Comparison of ENCODE assay signal across 1 cellular context in the genomic region with DNA sequence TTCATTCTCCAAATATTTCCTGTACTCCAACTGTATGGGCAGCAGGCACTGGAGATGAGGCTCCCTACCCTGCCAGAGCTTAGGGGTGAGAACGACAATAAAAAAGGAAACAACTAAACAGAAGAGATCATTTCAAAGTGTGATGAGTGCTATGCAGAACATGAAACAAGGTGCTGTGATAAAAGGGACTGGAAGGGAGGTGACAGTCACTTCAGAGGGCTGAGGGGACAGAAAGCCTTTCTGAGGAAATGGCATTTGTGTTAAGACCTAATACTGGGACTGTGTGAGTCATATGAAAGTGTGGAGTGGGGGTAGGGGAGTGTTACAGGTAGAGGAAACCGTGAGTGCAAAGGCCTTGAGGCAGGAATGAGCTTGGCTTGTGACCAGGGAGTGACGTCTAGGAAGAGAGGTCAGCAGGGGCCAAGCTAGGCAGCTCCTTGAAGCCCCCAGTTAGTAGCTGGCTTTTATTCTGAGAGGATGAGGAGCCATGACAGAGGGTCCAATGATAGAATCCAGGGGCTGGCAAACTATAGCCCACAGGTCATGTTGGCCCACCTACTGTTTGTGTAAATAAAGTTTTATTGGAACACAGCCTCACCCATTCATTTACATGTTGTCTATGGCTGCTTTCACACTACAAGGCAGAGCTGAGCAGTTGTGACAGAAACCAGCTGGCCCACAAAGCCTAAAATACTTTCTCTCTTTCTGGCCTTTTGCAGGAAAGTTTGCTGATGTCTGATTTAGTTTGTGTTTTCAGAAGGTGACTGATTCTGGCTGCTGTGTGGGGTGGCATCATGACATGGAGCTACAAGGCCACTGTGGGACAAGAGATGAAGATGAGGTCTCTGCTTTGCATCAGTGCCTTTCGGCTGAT.
TF ChIP-seq lines count a peak whose summit lies in the region.

No MANE protein-coding gene starts in this region.

TF ChIP-seq in K562, 482 proteins besides CTCF, POLR2A, EP300 and RAD21 (continued from another document and continues in another):
- TF ChIP-seq, protein P1, sequence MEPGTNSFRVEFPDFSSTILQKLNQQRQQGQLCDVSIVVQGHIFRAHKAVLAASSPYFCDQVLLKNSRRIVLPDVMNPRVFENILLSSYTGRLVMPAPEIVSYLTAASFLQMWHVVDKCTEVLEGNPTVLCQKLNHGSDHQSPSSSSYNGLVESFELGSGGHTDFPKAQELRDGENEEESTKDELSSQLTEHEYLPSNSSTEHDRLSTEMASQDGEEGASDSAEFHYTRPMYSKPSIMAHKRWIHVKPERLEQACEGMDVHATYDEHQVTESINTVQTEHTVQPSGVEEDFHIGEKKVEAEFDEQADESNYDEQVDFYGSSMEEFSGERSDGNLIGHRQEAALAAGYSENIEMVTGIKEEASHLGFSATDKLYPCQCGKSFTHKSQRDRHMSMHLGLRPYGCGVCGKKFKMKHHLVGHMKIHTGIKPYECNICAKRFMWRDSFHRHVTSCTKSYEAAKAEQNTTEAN (CRISPR knock-in tag; IDR thresholded peaks at IDR 0.05) = no peak
- no peak for TF ChIP-seq RFX7 (CRISPR knock-in tag; IDR thresholded peaks at IDR 0.05)
- TF ChIP-seq ZNF165 (CRISPR knock-in tag; IDR thresholded peaks at IDR 0.05; ENCODE audit: borderline replicate concordance) = no peak
- no peak for TF ChIP-seq BACH1 (tag; IDR thresholded peaks at IDR 0.05)
- no peak for TF ChIP-seq MTA1 (IDR thresholded peaks at IDR 0.05; ENCODE audit: borderline replicate concordance)
- TF ChIP-seq ZNF224 (CRISPR knock-in tag; IDR thresholded peaks at IDR 0.05) = no peak
- no peak for TF ChIP-seq PTBP1 (IDR thresholded peaks at IDR 0.05; ENCODE audit: low read depth, low read length)
- TF ChIP-seq ILF3 (IDR thresholded peaks at IDR 0.05; ENCODE audit: borderline replicate concordance) = no peak
- no peak for TF ChIP-seq SMAD1 (IDR thresholded peaks at IDR 0.05; ENCODE audit: low read depth, low read length, partially characterized antibody)
- no peak for TF ChIP-seq CAMTA2 (CRISPR knock-in tag; conservative IDR thresholded peaks at IDR 0.05)
- TF ChIP-seq, protein P2, sequence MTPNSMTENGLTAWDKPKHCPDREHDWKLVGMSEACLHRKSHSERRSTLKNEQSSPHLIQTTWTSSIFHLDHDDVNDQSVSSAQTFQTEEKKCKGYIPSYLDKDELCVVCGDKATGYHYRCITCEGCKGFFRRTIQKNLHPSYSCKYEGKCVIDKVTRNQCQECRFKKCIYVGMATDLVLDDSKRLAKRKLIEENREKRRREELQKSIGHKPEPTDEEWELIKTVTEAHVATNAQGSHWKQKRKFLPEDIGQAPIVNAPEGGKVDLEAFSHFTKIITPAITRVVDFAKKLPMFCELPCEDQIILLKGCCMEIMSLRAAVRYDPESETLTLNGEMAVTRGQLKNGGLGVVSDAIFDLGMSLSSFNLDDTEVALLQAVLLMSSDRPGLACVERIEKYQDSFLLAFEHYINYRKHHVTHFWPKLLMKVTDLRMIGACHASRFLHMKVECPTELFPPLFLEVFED (CRISPR knock-in tag; conservative IDR thresholded peaks at IDR 0.05) = 0 out of 2 replicates have a peak, but pooled peaks have one; percentile 35
- TF ChIP-seq FUS (optimal IDR thresholded peaks at IDR 0.05; ENCODE audit: low read depth, low read length) = no peak
- TF ChIP-seq ZNF707 (CRISPR knock-in tag; conservative IDR thresholded peaks at IDR 0.05) = no peak
- no peak for TF ChIP-seq LARP7 (IDR thresholded peaks at IDR 0.05)
- no peak for TF ChIP-seq MTA2 (IDR thresholded peaks at IDR 0.05; ENCODE audit: low read depth)
- TF ChIP-seq, protein P3, sequence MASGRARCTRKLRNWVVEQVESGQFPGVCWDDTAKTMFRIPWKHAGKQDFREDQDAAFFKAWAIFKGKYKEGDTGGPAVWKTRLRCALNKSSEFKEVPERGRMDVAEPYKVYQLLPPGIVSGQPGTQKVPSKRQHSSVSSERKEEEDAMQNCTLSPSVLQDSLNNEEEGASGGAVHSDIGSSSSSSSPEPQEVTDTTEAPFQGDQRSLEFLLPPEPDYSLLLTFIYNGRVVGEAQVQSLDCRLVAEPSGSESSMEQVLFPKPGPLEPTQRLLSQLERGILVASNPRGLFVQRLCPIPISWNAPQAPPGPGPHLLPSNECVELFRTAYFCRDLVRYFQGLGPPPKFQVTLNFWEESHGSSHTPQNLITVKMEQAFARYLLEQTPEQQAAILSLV (tag; IDR thresholded peaks at IDR 0.05) = no peak
- peak; percentile 70; the same call in 1 of the 2 replicates for TF ChIP-seq LCOR (CRISPR knock-in tag; IDR thresholded peaks at IDR 0.05)
- peak; percentile 44 for TF ChIP-seq FOSL1 (tag; conservative IDR thresholded peaks at IDR 0.05)
- no peak for TF ChIP-seq ZNF764 (CRISPR knock-in tag; IDR thresholded peaks at IDR 0.05; ENCODE audit: low read depth)
- TF ChIP-seq, protein P4, sequence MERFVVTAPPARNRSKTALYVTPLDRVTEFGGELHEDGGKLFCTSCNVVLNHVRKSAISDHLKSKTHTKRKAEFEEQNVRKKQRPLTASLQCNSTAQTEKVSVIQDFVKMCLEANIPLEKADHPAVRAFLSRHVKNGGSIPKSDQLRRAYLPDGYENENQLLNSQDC (CRISPR knock-in tag; IDR thresholded peaks at IDR 0.05) = no peak
- no peak for TF ChIP-seq SP1 (CRISPR knock-in tag; IDR thresholded peaks at IDR 0.05)
- TF ChIP-seq ZNF239 (CRISPR knock-in tag; IDR thresholded peaks at IDR 0.05) = no peak
- no peak for TF ChIP-seq LEF1 (IDR thresholded peaks at IDR 0.05)
- no peak for TF ChIP-seq NR2C2 (CRISPR knock-in tag; IDR thresholded peaks at IDR 0.05)
- TF ChIP-seq NR2C2 (tag; IDR thresholded peaks at IDR 0.05) = no peak
- TF ChIP-seq MIER1 (IDR thresholded peaks at IDR 0.05; ENCODE audit: low read depth) = no peak
- no peak for TF ChIP-seq ZNF75A (CRISPR knock-in tag; IDR thresholded peaks at IDR 0.05)
- no peak for TF ChIP-seq TAL1 (IDR thresholded peaks at IDR 0.05)
- TF ChIP-seq PPARD (CRISPR knock-in tag; IDR thresholded peaks at IDR 0.05) = no peak
- no peak for TF ChIP-seq CBFB (CRISPR knock-in tag; IDR thresholded peaks at IDR 0.05)
- no peak for TF ChIP-seq NCOA1 (IDR thresholded peaks at IDR 0.05; ENCODE audit: low read depth)
- TF ChIP-seq ETV6 (IDR thresholded peaks at IDR 0.05; ENCODE audit: borderline replicate concordance in 1 of 2, low read depth in 2 of 2, low read length in 1 of 2) = no peak
- TF ChIP-seq ETV6 (CRISPR knock-in tag; IDR thresholded peaks at IDR 0.05; ENCODE audit: borderline replicate concordance) = no peak
- no peak for TF ChIP-seq FOXJ3 (CRISPR knock-in tag; IDR thresholded peaks at IDR 0.05)
- TF ChIP-seq, protein P5, sequence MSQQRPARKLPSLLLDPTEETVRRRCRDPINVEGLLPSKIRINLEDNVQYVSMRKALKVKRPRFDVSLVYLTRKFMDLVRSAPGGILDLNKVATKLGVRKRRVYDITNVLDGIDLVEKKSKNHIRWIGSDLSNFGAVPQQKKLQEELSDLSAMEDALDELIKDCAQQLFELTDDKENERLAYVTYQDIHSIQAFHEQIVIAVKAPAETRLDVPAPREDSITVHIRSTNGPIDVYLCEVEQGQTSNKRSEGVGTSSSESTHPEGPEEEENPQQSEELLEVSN (IDR thresholded peaks at IDR 0.05; ENCODE audit: borderline replicate concordance in 1 of 2, extremely low read depth in 1 of 2, insufficient read depth in 1 of 2, insufficient read length in 1 of 2, low read depth in 1 of 2, low read length in 1 of 2, poor library complexity in 1 of 2, severe bottlenecking in 1 of 2) = no peak
- no peak for TF ChIP-seq TSC22D4 (tag; IDR thresholded peaks at IDR 0.05)
- no peak for TF ChIP-seq HMG20B (CRISPR knock-in tag; IDR thresholded peaks at IDR 0.05)
- TF ChIP-seq ZNF717 (CRISPR knock-in tag; IDR thresholded peaks at IDR 0.05) = no peak
- TF ChIP-seq CREM (IDR thresholded peaks at IDR 0.05; ENCODE audit: low read depth) = peak; percentile 34; the same call in 1 of the 2 replicates
- TF ChIP-seq ZNF121 (CRISPR knock-in tag; conservative IDR thresholded peaks at IDR 0.05) = no peak
- TF ChIP-seq, protein P6, sequence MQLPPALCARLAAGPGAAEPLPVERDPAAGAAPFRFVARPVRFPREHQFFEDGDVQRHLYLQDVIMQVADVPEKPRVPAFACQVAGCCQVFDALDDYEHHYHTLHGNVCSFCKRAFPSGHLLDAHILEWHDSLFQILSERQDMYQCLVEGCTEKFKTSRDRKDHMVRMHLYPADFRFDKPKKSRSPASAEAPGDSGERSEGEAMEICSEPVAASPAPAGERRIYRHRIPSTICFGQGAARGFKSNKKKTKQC (CRISPR knock-in tag; IDR thresholded peaks at IDR 0.05) = no peak
- TF ChIP-seq, protein P7, sequence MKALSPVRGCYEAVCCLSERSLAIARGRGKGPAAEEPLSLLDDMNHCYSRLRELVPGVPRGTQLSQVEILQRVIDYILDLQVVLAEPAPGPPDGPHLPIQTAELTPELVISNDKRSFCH (CRISPR knock-in tag; IDR thresholded peaks at IDR 0.05) = no peak
- TF ChIP-seq, protein P7 (tag; IDR thresholded peaks at IDR 0.05) = 0 out of 2 replicates have a peak, but pooled peaks have one; percentile 23
- TF ChIP-seq KAT7 (CRISPR knock-in tag; IDR thresholded peaks at IDR 0.05; ENCODE audit: borderline replicate concordance) = peak; percentile 56; the same call in 1 of the 2 replicates
- TF ChIP-seq, protein P8, sequence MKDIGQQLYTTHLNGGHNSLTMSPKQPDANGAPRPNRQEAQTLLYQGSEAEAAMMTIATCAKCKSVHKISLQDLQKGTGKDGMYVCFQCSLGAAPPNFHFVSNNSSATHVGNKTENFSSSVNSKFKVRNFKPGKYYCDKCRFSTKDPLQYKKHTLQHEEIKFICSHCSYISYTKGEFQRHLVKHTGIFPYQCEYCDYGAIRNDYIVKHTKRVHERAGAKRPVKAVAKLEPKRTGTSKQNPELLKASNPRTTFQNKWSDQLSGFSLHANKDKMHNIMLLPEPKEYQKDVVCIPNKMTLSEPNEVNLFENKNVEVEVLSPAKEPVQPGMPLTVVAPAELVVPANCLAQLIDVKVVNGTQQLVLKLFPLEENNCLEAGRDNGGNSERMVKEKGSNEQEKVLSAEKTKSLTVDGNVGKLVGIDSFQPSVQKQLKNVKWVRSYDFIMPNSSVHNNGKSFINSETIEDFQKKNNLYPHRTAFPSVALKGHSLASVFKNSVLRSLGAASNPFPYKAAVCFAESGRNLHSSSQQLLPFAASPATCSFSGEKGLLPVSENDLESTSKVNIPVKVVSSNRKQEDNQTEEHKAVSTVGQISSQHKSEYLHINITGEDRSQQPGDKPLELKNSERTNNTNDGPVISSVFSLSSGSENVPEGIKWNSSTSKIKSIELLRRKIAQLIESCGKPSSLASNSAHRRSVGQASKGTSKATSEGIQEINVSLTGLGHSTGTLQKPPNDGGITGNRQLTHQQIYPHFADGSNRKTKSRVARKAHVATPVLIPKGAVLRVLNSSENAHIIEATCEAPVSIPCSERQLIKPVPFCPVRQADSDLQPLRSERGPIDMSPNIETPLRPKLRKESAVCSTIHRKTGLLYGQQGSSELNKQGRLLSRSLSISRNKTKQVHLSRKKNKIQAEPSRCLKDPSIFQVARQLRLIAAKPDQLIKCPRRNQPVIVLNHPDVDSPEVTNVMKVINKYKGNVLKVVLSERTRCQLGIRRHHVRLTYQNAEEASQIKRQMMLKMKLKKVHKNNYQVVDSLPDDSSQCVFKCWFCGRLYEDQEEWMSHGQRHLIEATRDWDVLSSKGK (CRISPR knock-in tag; IDR thresholded peaks at IDR 0.05) = no peak
- TF ChIP-seq CHCHD3 (CRISPR knock-in tag; IDR thresholded peaks at IDR 0.05) = no peak
- TF ChIP-seq ZNF507 (tag; conservative IDR thresholded peaks at IDR 0.05) = no peak
- no peak for TF ChIP-seq RBM15 (IDR thresholded peaks at IDR 0.05; ENCODE audit: insufficient read depth, low read length)
- no peak for TF ChIP-seq ZNF444 (CRISPR knock-in tag; IDR thresholded peaks at IDR 0.05)
- TF ChIP-seq, protein P9, sequence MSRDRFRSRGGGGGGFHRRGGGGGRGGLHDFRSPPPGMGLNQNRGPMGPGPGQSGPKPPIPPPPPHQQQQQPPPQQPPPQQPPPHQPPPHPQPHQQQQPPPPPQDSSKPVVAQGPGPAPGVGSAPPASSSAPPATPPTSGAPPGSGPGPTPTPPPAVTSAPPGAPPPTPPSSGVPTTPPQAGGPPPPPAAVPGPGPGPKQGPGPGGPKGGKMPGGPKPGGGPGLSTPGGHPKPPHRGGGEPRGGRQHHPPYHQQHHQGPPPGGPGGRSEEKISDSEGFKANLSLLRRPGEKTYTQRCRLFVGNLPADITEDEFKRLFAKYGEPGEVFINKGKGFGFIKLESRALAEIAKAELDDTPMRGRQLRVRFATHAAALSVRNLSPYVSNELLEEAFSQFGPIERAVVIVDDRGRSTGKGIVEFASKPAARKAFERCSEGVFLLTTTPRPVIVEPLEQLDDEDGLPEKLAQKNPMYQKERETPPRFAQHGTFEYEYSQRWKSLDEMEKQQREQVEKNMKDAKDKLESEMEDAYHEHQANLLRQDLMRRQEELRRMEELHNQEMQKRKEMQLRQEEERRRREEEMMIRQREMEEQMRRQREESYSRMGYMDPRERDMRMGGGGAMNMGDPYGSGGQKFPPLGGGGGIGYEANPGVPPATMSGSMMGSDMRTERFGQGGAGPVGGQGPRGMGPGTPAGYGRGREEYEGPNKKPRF (IDR thresholded peaks at IDR 0.05; ENCODE audit: low read depth, low read length) = no peak
- no peak for TF ChIP-seq POLR3G (IDR thresholded peaks at IDR 0.05; ENCODE audit: extremely low read depth, insufficient read length, insufficient replicate concordance)
- TF ChIP-seq ARNT (IDR thresholded peaks at IDR 0.05) = no peak
- TF ChIP-seq RB1 (IDR thresholded peaks at IDR 0.05; ENCODE audit: low read depth) = no peak
- TF ChIP-seq, protein P10, sequence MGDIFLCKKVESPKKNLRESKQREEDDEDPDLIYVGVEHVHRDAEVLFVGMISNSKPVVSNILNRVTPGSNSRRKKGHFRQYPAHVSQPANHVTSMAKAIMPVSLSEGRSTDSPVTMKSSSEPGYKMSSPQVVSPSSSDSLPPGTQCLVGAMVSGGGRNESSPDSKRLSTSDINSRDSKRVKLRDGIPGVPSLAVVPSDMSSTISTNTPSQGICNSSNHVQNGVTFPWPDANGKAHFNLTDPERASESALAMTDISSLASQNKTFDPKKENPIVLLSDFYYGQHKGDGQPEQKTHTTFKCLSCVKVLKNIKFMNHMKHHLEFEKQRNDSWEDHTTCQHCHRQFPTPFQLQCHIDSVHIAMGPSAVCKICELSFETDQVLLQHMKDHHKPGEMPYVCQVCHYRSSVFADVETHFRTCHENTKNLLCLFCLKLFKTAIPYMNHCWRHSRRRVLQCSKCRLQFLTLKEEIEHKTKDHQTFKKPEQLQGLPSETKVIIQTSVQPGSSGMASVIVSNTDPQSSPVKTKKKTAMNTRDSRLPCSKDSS (IDR thresholded peaks at IDR 0.05; ENCODE audit: low read depth, partially characterized antibody) = no peak
- TF ChIP-seq MBD2 (IDR thresholded peaks at IDR 0.05; ENCODE audit: borderline replicate concordance, low read depth) = no peak
- TF ChIP-seq, protein P11, sequence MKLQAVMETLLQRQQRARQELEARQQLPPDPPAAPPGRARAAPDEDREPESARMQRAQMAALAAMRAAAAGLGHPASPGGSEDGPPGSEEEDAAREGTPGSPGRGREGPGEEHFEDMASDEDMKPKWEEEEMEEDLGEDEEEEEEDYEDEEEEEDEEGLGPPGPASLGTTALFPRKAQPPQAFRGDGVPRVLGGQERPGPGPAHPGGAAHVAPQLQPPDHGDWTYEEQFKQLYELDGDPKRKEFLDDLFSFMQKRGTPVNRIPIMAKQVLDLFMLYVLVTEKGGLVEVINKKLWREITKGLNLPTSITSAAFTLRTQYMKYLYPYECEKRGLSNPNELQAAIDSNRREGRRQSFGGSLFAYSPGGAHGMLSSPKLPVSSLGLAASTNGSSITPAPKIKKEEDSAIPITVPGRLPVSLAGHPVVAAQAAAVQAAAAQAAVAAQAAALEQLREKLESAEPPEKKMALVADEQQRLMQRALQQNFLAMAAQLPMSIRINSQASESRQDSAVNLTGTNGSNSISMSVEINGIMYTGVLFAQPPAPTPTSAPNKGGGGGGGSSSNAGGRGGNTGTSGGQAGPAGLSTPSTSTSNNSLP (IDR thresholded peaks at IDR 0.05; ENCODE audit: borderline replicate concordance, low read depth, low read length) = no peak
